In the genomic region with DNA sequence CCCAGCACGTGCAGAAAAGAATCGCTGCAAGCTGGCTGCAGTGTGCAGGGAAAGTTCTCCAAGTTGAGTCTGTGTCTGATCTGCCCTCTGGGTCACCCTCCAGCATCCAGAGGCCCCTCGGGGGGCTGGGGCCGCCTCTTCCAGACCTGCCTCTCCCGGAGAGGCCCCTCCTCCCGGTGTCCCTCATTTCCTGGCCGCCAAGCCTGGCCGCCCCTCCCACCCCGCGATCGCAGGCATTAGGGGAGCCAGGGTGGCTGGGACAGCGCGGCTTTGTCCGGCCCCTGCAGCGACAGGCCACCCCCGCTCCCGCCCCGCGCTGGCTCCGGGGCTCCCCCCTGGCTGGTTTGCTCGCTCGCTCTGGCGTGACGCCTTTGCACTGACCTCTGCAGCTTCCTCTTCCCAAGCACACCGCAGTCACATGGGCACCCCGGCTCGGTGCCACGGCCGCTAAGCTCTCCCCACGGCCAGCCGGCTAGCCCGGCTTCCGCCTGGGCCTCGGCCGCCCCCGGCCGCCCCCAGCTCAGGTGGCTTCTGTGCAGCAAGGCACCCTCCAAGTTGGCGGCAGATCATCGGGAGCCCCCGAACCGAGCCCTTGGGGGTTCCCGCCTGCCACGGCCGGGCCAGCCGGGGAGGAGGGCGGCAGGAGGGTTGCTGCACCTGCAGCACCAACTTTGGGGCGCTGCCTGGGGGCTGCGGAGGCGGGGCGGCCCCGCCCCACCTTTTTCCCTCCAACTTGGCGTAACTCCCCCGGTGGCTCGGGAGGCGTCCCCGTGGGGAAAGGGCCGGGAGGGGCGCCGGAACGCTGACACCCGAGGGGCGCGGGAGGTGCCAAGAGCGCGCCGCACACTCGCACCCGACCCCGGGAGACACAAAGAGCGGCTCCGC, we compare ENCODE assay signal across 1 cellular context.
TF ChIP-seq lines count a peak whose summit lies in the region.

No MANE protein-coding gene starts in this region.

TF ChIP-seq in K562, 482 proteins besides CTCF, POLR2A, EP300 and RAD21 (continued from another document):
- TF ChIP-seq, protein P1, sequence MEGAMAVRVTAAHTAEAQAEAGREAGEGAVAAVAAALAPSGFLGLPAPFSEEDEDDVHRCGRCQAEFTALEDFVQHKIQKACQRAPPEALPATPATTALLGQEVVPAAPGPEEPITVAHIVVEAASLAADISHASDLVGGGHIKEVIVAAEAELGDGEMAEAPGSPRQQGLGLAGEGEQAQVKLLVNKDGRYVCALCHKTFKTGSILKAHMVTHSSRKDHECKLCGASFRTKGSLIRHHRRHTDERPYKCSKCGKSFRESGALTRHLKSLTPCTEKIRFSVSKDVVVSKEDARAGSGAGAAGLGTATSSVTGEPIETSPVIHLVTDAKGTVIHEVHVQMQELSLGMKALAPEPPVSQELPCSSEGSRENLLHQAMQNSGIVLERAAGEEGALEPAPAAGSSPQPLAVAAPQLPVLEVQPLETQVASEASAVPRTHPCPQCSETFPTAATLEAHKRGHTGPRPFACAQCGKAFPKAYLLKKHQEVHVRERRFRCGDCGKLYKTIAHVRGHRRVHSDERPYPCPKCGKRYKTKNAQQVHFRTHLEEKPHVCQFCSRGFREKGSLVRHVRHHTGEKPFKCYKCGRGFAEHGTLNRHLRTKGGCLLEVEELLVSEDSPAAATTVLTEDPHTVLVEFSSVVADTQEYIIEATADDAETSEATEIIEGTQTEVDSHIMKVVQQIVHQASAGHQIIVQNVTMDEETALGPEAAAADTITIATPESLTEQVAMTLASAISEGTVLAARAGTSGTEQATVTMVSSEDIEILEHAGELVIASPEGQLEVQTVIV (CRISPR knock-in tag; IDR thresholded peaks at IDR 0.05; ENCODE audit: borderline replicate concordance): no peak
- no peak for TF ChIP-seq ZNF668 (CRISPR knock-in tag; IDR thresholded peaks at IDR 0.05)
- no peak for TF ChIP-seq NR2C2 (CRISPR knock-in tag; IDR thresholded peaks at IDR 0.05)
- peak; percentile 73 for TF ChIP-seq NR2C2 (tag; IDR thresholded peaks at IDR 0.05)
- peak in 1 of 3 experiments; percentile 11 for TF ChIP-seq YY1 (IDR thresholded peaks at IDR 0.05; ENCODE audit: borderline replicate concordance in 1 of 3, control insufficient read depth in 1 of 3, extremely low read depth in 1 of 3, insufficient read depth in 3 of 3, insufficient read length in 1 of 3, insufficient replicate concordance in 2 of 3, low read depth in 1 of 3, low read length in 2 of 3)
- TF ChIP-seq, protein P2, sequence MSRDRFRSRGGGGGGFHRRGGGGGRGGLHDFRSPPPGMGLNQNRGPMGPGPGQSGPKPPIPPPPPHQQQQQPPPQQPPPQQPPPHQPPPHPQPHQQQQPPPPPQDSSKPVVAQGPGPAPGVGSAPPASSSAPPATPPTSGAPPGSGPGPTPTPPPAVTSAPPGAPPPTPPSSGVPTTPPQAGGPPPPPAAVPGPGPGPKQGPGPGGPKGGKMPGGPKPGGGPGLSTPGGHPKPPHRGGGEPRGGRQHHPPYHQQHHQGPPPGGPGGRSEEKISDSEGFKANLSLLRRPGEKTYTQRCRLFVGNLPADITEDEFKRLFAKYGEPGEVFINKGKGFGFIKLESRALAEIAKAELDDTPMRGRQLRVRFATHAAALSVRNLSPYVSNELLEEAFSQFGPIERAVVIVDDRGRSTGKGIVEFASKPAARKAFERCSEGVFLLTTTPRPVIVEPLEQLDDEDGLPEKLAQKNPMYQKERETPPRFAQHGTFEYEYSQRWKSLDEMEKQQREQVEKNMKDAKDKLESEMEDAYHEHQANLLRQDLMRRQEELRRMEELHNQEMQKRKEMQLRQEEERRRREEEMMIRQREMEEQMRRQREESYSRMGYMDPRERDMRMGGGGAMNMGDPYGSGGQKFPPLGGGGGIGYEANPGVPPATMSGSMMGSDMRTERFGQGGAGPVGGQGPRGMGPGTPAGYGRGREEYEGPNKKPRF (IDR thresholded peaks at IDR 0.05; ENCODE audit: low read depth, low read length): no peak
- peak; percentile 61 for TF ChIP-seq L3MBTL2 (IDR thresholded peaks at IDR 0.05)
- TF ChIP-seq NFATC3 (IDR thresholded peaks at IDR 0.05): no peak
- TF ChIP-seq TARDBP (IDR thresholded peaks at IDR 0.05): no peak
- peak; percentile 6 for TF ChIP-seq CCNT2 (IDR thresholded peaks at IDR 0.05; ENCODE audit: borderline replicate concordance, extremely low read depth, insufficient read length, low read depth, low read length)
- no peak for TF ChIP-seq RFX7 (CRISPR knock-in tag; IDR thresholded peaks at IDR 0.05)
- no peak for TF ChIP-seq ZNF133 (CRISPR knock-in tag; IDR thresholded peaks at IDR 0.05)
- TF ChIP-seq, protein P3, sequence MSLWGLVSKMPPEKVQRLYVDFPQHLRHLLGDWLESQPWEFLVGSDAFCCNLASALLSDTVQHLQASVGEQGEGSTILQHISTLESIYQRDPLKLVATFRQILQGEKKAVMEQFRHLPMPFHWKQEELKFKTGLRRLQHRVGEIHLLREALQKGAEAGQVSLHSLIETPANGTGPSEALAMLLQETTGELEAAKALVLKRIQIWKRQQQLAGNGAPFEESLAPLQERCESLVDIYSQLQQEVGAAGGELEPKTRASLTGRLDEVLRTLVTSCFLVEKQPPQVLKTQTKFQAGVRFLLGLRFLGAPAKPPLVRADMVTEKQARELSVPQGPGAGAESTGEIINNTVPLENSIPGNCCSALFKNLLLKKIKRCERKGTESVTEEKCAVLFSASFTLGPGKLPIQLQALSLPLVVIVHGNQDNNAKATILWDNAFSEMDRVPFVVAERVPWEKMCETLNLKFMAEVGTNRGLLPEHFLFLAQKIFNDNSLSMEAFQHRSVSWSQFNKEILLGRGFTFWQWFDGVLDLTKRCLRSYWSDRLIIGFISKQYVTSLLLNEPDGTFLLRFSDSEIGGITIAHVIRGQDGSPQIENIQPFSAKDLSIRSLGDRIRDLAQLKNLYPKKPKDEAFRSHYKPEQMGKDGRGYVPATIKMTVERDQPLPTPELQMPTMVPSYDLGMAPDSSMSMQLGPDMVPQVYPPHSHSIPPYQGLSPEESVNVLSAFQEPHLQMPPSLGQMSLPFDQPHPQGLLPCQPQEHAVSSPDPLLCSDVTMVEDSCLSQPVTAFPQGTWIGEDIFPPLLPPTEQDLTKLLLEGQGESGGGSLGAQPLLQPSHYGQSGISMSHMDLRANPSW (CRISPR knock-in tag; IDR thresholded peaks at IDR 0.05): no peak
- no peak for TF ChIP-seq ETS2 (tag; IDR thresholded peaks at IDR 0.05; ENCODE audit: borderline replicate concordance, poor library complexity, severe bottlenecking)
- TF ChIP-seq NR2C1 (IDR thresholded peaks at IDR 0.05): no peak
- no peak for TF ChIP-seq NR2C1 (tag; IDR thresholded peaks at IDR 0.05)
- no peak for TF ChIP-seq ZNF174 (CRISPR knock-in tag; IDR thresholded peaks at IDR 0.05)
- TF ChIP-seq, protein P4, sequence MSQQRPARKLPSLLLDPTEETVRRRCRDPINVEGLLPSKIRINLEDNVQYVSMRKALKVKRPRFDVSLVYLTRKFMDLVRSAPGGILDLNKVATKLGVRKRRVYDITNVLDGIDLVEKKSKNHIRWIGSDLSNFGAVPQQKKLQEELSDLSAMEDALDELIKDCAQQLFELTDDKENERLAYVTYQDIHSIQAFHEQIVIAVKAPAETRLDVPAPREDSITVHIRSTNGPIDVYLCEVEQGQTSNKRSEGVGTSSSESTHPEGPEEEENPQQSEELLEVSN (IDR thresholded peaks at IDR 0.05; ENCODE audit: borderline replicate concordance in 1 of 2, extremely low read depth in 1 of 2, insufficient read depth in 1 of 2, insufficient read length in 1 of 2, low read depth in 1 of 2, low read length in 1 of 2, poor library complexity in 1 of 2, severe bottlenecking in 1 of 2): peak; percentile 39 to 63
- TF ChIP-seq, protein P5, sequence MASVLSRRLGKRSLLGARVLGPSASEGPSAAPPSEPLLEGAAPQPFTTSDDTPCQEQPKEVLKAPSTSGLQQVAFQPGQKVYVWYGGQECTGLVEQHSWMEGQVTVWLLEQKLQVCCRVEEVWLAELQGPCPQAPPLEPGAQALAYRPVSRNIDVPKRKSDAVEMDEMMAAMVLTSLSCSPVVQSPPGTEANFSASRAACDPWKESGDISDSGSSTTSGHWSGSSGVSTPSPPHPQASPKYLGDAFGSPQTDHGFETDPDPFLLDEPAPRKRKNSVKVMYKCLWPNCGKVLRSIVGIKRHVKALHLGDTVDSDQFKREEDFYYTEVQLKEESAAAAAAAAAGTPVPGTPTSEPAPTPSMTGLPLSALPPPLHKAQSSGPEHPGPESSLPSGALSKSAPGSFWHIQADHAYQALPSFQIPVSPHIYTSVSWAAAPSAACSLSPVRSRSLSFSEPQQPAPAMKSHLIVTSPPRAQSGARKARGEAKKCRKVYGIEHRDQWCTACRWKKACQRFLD (CRISPR knock-in tag; IDR thresholded peaks at IDR 0.05): peak; percentile 65; the same call in 1 of the 2 replicates
- TF ChIP-seq, protein P6, sequence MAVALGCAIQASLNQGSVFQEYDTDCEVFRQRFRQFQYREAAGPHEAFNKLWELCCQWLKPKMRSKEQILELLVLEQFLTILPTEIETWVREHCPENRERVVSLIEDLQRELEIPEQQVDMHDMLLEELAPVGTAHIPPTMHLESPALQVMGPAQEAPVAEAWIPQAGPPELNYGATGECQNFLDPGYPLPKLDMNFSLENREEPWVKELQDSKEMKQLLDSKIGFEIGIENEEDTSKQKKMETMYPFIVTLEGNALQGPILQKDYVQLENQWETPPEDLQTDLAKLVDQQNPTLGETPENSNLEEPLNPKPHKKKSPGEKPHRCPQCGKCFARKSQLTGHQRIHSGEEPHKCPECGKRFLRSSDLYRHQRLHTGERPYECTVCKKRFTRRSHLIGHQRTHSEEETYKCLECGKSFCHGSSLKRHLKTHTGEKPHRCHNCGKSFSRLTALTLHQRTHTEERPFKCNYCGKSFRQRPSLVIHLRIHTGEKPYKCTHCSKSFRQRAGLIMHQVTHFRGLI (CRISPR knock-in tag; IDR thresholded peaks at IDR 0.05): no peak
